ENCODE assay signal across 8 cellular contexts in genomic region chr3:15063656-15064286, GRCh38. TPM values are rescaled to one million over a fixed set of nuclear protein-coding genes. Genes with fewer than 3 reads are reported as not detected.
DNase-seq lines count a peak whose midpoint lies in the region; ATAC-seq and TF ChIP-seq lines count a peak whose summit lies in the region.

No MANE protein-coding gene starts in this region.

- no peak for TF ChIP-seq CTCF in RWPE1 (conservative IDR thresholded peaks at IDR 0.05; ENCODE audit: low read depth)
- TF ChIP-seq CTCF in esophagus squamous epithelium (IDR thresholded peaks at IDR 0.05): no peak
- TF ChIP-seq CTCF in ovary (IDR thresholded peaks at IDR 0.05): no peak

- TF ChIP-seq EP300 in ovary (IDR thresholded peaks at IDR 0.05): no peak

- H3K27ac ChIP-seq in RWPE1 (peak overlapping the region; percentile 78), esophagus squamous epithelium (peak overlapping the region in 3 of 4 donors; percentile 88 to 91 (median 89)), ovary (no peak overlapping the region)

- intact Hi-C loops in esophagus squamous epithelium (cut with DNase I): no loop called here
- intact Hi-C loops in ovary (cut with DNase I): no loop called here

- H3K4me1 ChIP-seq in esophagus squamous epithelium (peaks cover 7 to 23% (median 14%) of the 10 kb centered on the region in 3 donors), ovary (ENCODE audit: insufficient read depth) (peaks cover 2% of the 10 kb centered on the region)

- DNase-seq in COLO668 (lab: John Stamatoyannopoulos, UW; ENCODE audit: unreplicated experiment) (peak; percentile 16), RWPE1 (ENCODE audit: low spot score) (no peak), esophagus squamous epithelium (lab: John Stamatoyannopoulos, UW) (no peak), ovary (peak in 2 of 5 donors; percentile 33), NCI-H748 (lab: John Stamatoyannopoulos, UW; ENCODE audit: unreplicated experiment) (no peak), hepatic stellate cell (ENCODE audit: low spot score) (no peak), NCI-H524 (lab: John Stamatoyannopoulos, UW) (no peak)

- CTCF ChIA-PET in RWPE1 (lab: Yijun Ruan, JAX): no interaction called here

- 67 to 82% methylated on average over 9 to 10 of the region's 13 CpGs for WGBS in esophagus squamous epithelium, 2 donors
- 78 to 84% (median 83%) methylated on average over 13 of the region's 13 CpGs for WGBS in ovary, 3 donors

- POLR2A ChIA-PET in RWPE1 (lab: Yijun Ruan, JAX; ENCODE audit: low non-redundant PET): interaction anchor here (0.6 kb wide), 1 partner anchor 22 kb away, joined by 3 read pairs; no protein-coding TSS in a partner anchor

- no peaks in the 10 kb centered on the region for H3K9me3 ChIP-seq in esophagus squamous epithelium
- no peaks in the 10 kb centered on the region for H3K9me3 ChIP-seq in ovary

- TF ChIP-seq POLR2A in esophagus squamous epithelium (IDR thresholded peaks at IDR 0.05) (no peak), ovary (IDR thresholded peaks at IDR 0.05) (no peak)

- H3K27me3 ChIP-seq in esophagus squamous epithelium (no peaks in the 10 kb centered on the region), ovary (no peaks in the 10 kb centered on the region)

- ATAC-seq in HG03378 (IDR thresholded peaks at IDR 0.05; ENCODE audit: unreplicated experiment): no peak

- H3K36me3 ChIP-seq in esophagus squamous epithelium: peaks cover 0 to 17% (median 1%) of the 10 kb centered on the region in 3 donors
- H3K36me3 ChIP-seq in ovary: no peaks in the 10 kb centered on the region

- peak overlapping the region; percentile 77 to 94 (median 84) for H3K4me3 ChIP-seq in esophagus squamous epithelium
- H3K4me3 ChIP-seq in ovary: peak overlapping the region; percentile 89

RNA-seq across cellular contexts. Expression of gene MRPS25, which starts 1.3 kb away (rescaled TPM):
- 10 to 100 TPM; 23.9 to 39.2 (median 29.5) TPM for total RNA-seq in esophagus squamous epithelium
- 10 to 100 TPM; 22.5 to 50.5 (median 40.7) TPM for total RNA-seq in ovary
- 10 to 100 TPM; 28.1 to 33.9 TPM for polyA plus RNA-seq in ovary

RNA-seq across cellular contexts. Expression of gene RBSN, which starts 35.2 kb away (rescaled TPM):
- 10 to 100 TPM; 16.0 to 25.0 (median 18.2) TPM for total RNA-seq in esophagus squamous epithelium
- 10 to 100 TPM; 14.4 to 36.5 (median 31.1) TPM for total RNA-seq in ovary
- polyA plus RNA-seq in ovary: 10 to 100 TPM; 13.5 to 31.5 TPM

Comparison
In these comparisons a context has a peak if more than half of its experiments do, and no peak if none do; other contexts are left out.
1. H3K27ac ChIP-seq: peak in RWPE1 (single experiment) and esophagus squamous epithelium (3 of 4); none in ovary (0 of 2).